ENCODE assay signal across 1 cellular context in the genomic region with DNA sequence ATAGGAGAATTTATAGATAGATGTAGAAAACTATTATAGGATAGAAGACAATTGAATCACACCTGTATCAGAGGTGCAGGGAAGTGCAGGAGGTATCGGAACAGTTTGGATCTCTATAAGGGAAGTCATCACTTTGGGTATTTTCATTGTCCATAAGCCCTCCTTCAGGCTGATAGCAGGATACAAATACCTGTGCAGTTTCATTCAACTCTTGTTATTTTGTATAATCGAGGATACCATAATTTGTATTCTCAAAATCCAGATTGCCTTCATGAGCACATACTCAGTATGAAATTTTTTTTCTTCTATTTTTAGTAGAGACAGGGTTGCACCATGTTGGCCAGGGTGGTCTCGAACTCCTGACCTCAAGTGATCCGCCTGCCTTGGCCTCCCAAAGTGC.
TF ChIP-seq lines count a peak whose summit lies in the region.

No MANE protein-coding gene starts in this region.

TF ChIP-seq in HepG2, 621 proteins besides CTCF, POLR2A, EP300 and RAD21 (continued from another document):
- TF ChIP-seq, protein P1, sequence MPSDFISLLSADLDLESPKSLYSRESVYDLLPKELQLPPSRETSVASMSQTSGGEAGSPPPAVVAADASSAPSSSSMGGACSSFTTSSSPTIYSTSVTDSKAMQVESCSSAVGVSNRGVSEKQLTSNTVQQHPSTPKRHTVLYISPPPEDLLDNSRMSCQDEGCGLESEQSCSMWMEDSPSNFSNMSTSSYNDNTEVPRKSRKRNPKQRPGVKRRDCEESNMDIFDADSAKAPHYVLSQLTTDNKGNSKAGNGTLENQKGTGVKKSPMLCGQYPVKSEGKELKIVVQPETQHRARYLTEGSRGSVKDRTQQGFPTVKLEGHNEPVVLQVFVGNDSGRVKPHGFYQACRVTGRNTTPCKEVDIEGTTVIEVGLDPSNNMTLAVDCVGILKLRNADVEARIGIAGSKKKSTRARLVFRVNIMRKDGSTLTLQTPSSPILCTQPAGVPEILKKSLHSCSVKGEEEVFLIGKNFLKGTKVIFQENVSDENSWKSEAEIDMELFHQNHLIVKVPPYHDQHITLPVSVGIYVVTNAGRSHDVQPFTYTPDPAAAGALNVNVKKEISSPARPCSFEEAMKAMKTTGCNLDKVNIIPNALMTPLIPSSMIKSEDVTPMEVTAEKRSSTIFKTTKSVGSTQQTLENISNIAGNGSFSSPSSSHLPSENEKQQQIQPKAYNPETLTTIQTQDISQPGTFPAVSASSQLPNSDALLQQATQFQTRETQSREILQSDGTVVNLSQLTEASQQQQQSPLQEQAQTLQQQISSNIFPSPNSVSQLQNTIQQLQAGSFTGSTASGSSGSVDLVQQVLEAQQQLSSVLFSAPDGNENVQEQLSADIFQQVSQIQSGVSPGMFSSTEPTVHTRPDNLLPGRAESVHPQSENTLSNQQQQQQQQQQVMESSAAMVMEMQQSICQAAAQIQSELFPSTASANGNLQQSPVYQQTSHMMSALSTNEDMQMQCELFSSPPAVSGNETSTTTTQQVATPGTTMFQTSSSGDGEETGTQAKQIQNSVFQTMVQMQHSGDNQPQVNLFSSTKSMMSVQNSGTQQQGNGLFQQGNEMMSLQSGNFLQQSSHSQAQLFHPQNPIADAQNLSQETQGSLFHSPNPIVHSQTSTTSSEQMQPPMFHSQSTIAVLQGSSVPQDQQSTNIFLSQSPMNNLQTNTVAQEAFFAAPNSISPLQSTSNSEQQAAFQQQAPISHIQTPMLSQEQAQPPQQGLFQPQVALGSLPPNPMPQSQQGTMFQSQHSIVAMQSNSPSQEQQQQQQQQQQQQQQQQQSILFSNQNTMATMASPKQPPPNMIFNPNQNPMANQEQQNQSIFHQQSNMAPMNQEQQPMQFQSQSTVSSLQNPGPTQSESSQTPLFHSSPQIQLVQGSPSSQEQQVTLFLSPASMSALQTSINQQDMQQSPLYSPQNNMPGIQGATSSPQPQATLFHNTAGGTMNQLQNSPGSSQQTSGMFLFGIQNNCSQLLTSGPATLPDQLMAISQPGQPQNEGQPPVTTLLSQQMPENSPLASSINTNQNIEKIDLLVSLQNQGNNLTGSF (CRISPR knock-in tag; IDR thresholded peaks at IDR 0.05): no peak
- TF ChIP-seq RBFOX2 (IDR thresholded peaks at IDR 0.05; ENCODE audit: low read depth, low read length): peak; percentile 31; the same call in 1 of the 2 replicates
- peak; percentile 26 for TF ChIP-seq AGO2 (optimal IDR thresholded peaks at IDR 0.05; ENCODE audit: low read depth, low read length)
- TF ChIP-seq ZNF235 (CRISPR knock-in tag; IDR thresholded peaks at IDR 0.05; ENCODE audit: borderline replicate concordance): no peak
- no peak for TF ChIP-seq GATAD1 (CRISPR knock-in tag; IDR thresholded peaks at IDR 0.05)
